ENCODE assay signal across 8 cellular contexts in the genomic region with DNA sequence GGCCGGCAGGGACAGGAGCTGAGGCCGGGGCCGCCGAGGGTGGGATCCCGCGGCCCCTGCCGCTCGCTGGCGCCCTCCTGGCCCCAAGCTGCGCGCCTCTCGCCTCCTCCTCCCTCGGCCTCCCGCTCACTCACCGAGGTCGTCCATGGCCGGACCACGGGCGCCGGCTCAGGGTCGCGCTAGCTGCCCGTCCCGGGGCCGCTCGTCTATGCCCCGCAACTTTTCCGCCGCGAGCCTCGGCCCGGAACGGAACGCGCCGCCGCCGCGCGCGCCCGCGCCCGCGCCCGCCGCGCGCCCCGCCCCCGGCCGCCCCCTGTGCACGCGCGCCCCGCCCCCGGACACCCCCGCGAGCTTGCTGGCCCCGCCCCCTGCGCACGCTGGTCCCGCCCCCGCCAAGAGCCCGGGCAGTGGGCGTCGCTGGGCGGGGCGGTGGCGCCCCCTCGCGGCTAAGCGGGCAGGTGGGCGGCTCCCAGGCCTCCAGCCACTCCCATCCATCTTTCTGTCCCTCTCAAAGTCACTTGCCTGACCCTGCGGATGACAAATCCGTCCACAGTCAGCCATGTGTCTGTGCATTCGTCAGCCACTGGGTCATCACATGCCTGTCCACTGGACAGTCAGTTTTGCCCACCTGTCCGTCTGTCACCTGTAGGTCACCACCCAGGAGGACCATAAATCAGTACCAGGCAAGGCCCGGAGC. TPM values are rescaled to one million over a fixed set of nuclear protein-coding genes. Genes with fewer than 3 reads are reported as not detected.
A peak's percentile ranks its signal among the peaks of the same experiment; 100 is the strongest.
DNase-seq lines count a peak whose midpoint lies in the region; ATAC-seq, FAIRE-seq and TF ChIP-seq lines count a peak whose summit lies in the region.

A gene (minus strand): TSS at position 248 of the 697 bp plus-strand sequence. CDS start 101 bp downstream, at position 147.

- H4K20me1 ChIP-seq in Karpas-422 (ENCODE audit: insufficient read depth, low read depth, low read length) = peaks cover 11% of the 10 kb centered on the region

- H3K27ac Mint-ChIP-seq in Caco-2 (ENCODE audit: unreplicated experiment) = peak within 1 kb of the TSS; percentile 86

- peak; percentile 85 to 95 for DNase-seq in Caco-2
- DNase-seq in Karpas-422 = peak; percentile 94
- DNase-seq in SHP77 treated with DMSO at 0.1 percent for 48 hours (lab: John Stamatoyannopoulos, UW) = peak; percentile 55
- DNase-seq in activated naive CD4-positive, alpha-beta T cell (lab: John Stamatoyannopoulos, UW) = peak; percentile 87 to 95 (median 88)
- peak; percentile 95 to 97 for DNase-seq in frontal cortex (ENCODE audit: low spot score in 2 of 2)
- peak; percentile 30 to 95 (median 79) for DNase-seq in substantia nigra (lab: John Stamatoyannopoulos, UW)

- H3K4me2 ChIP-seq in Karpas-422 (ENCODE audit: low read depth, low read length, poor library complexity, severe bottlenecking) = peak within 1 kb of the TSS; percentile 96

- no peaks in the 10 kb centered on the region for H3K9me3 Mint-ChIP-seq in Caco-2 (ENCODE audit: unreplicated experiment)

- no peaks in the 10 kb centered on the region for H3K9me3 ChIP-seq in Caco-2
- H3K9me3 ChIP-seq in Karpas-422 (ENCODE audit: low read length) = no peaks in the 10 kb centered on the region
- H3K9me3 ChIP-seq in neutrophil = no peaks in the 10 kb centered on the region

- peaks cover 14% of the 10 kb centered on the region for H3K4me1 Mint-ChIP-seq in Caco-2 (ENCODE audit: low read depth, unreplicated experiment)

- FAIRE-seq in frontal cortex (lab: Jason Lieb, UNC) = no peak

- POLR2A ChIA-PET in Caco-2 (lab: Charles Lee) = interaction anchor here (0.6 to 4.7 kb wide), 7 partner anchors 9 to 67 kb away, joined by 3 to 117 read pairs (median 9); a partner anchor contains a TSS

- peaks cover 42% of the 10 kb centered on the region for H3K4me1 ChIP-seq in Caco-2
- peaks cover 15% of the 10 kb centered on the region for H3K4me1 ChIP-seq in Karpas-422 (ENCODE audit: low read length)
- H3K4me1 ChIP-seq in neutrophil (ENCODE audit: control insufficient read depth in 1 of 2, insufficient read depth in 1 of 2, low read depth in 1 of 2, low read length in 1 of 2) = peaks cover 46 to 49% of the 10 kb centered on the region in 2 experiments

- intact Hi-C loops in Caco-2 (cut with micrococcal nuclease; ENCODE audit: unreplicated experiment) = loop anchor here (1.0 to 2.0 kb wide), 2 partner anchors 37 to 65 kb away; a partner anchor contains a TSS

- H3K4me3 ChIP-seq in Caco-2 (ENCODE audit: low read depth, low read length) (peak within 1 kb of the TSS; percentile 96), Karpas-422 (ENCODE audit: low read length) (peak within 1 kb of the TSS; percentile 79), neutrophil (ENCODE audit: low read depth in 1 of 2, low read length in 1 of 2) (peak within 1 kb of the TSS; percentile 86 to 93)

- H2AFZ ChIP-seq in Karpas-422 (ENCODE audit: low read length) = peak within 1 kb of the TSS; percentile 62

- no peaks in the 10 kb centered on the region for H3K9me2 ChIP-seq in Karpas-422 (replicated peaks; ENCODE audit: insufficient read depth, low read length)

- peak within 1 kb of the TSS; percentile 74 for H3K9ac ChIP-seq in Karpas-422 (ENCODE audit: low read length)

- peak; percentile 66 to 84 for TF ChIP-seq CTCF in Caco-2 (IDR thresholded peaks at IDR 0.05; ENCODE audit: insufficient read depth in 1 of 2, low read depth in 1 of 2, low read length in 1 of 2, severe bottlenecking in 1 of 2, unreplicated experiment in 1 of 2)
- peak; percentile 95 for TF ChIP-seq CTCF in neutrophil (IDR thresholded peaks at IDR 0.05)

- H3K27ac ChIP-seq in Karpas-422 (ENCODE audit: low read length) (no peak within 1 kb of the TSS), neutrophil (peak within 1 kb of the TSS; percentile 99), substantia nigra (ENCODE audit: low read depth, low read length, poor library complexity, severe bottlenecking) (peak within 1 kb of the TSS; percentile 74)

- no TSS peak for BruUV-seq in Caco-2 (replicated peaks; lab: Mats Ljungman, UMichigan)

- H3K27me3 ChIP-seq in Caco-2 (replicated peaks; ENCODE audit: control insufficient read depth, insufficient read depth, low read length) (no peaks in the 10 kb centered on the region), Karpas-422 (ENCODE audit: low read length) (no peaks in the 10 kb centered on the region), neutrophil (no peaks in the 10 kb centered on the region)

- peak within 1 kb of the TSS; percentile 91 for H3K4me3 Mint-ChIP-seq in Caco-2 (ENCODE audit: unreplicated experiment)

- no peaks in the 10 kb centered on the region for H3K79me2 ChIP-seq in Karpas-422 (ENCODE audit: low read length)

- peak; percentile 50 for ATAC-seq in GM21526 (IDR thresholded peaks at IDR 0.05; ENCODE audit: low FRiP score, unreplicated experiment)

- no peaks in the 10 kb centered on the region; the same call in 1 of the 2 replicates for H3K36me3 ChIP-seq in Caco-2 (ENCODE audit: control insufficient read depth, insufficient read depth, low read length)
- no peaks in the 10 kb centered on the region for H3K36me3 ChIP-seq in Karpas-422 (ENCODE audit: insufficient read depth, low read length)
- H3K36me3 ChIP-seq in neutrophil = peaks cover 21% of the 10 kb centered on the region

- CTCF ChIA-PET in Caco-2 (lab: Charles Lee) = interaction anchor here (0.6 to 7.3 kb wide), 11 partner anchors 9 to 64 kb away, joined by 3 to 229 read pairs (median 7); a partner anchor contains a TSS

- H3K36me3 Mint-ChIP-seq in Caco-2 (ENCODE audit: insufficient read depth, unreplicated experiment) = peaks cover 12% of the 10 kb centered on the region

- H3K27me3 Mint-ChIP-seq in Caco-2 (ENCODE audit: insufficient read depth, unreplicated experiment) = no peaks in the 10 kb centered on the region

RNA-seq across cellular contexts. Expression of the gene that starts here (rescaled TPM):
- total RNA-seq in Caco-2 (2022) (150 and 162 TPM in 2 replicates), frontal cortex (2.4 TPM)
- 1.9 and 2.5 TPM in 2 replicates for total RNA-seq in Karpas-422 (2014; rRNA removed; shearing (Covaris generic); ENCODE audit: low replicate concordance)

Comparison
In these comparisons a context has a peak if more than half of its experiments do, and no peak if none do; other contexts are left out.
1. RNA of the gene that starts here (total RNA-seq): 150 to 162 TPM in Caco-2; 1.9 to 2.5 TPM in Karpas-422 and 2.4 TPM in frontal cortex (single experiment); every median in the first group is over 10 times any median in the second.
2. Peak in every context shown above with its lines, with median percentiles within 50 percentile points of each other: DNase-seq and H3K4me3 ChIP-seq.